ENCODE assay signal across 8 cellular contexts in the genomic region with DNA sequence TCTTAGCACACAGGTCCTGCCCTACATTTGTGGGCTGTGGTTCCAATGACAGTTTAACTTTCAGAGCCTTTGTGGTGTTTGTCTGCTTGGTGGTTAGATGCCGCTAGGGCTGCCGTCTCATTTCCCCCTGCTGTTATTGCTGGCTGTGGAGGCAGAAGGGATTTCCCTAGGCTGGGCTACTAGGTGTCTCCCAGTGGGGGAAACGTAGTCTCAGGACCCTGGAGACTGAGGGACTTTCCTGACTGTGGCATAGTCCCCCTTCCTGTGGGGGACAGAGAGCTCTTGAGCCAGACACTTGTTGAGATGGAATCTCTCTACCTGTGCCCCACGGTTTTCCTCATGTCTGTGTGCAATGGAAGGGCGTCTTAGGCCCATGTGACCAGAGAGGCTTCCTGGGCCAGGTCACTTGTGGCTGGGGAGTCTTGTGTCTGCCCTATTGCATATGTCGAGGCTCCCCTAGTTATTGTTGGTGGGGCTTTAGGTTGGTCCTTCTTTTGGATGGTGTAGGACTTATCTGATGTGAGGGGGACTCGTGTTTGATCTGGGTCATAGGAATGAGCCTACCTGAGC.
DNase-seq lines count a peak whose midpoint lies in the region; ATAC-seq and TF ChIP-seq lines count a peak whose summit lies in the region.

No MANE protein-coding gene starts in this region.

- WGBS in adrenal gland, 4 donors = 77 to 85% (median 80%) methylated on average over 4 to 7 of the region's 7 CpGs

- in situ Hi-C loops in GM13976 (cut with MboI; ENCODE audit: low sequenced_read_pairs, unreplicated experiment) = no loop called here

- peaks cover 2% of the 10 kb centered on the region; the same call in 1 of the 2 replicates for H3K27me3 Mint-ChIP-seq in HFFc6 (ENCODE audit: insufficient read depth)

- TF ChIP-seq POLR2A in adrenal gland (IDR thresholded peaks at IDR 0.05) = no peak

- H3K27me3 ChIP-seq in MG63 (no peaks in the 10 kb centered on the region), adrenal gland (no peaks in the 10 kb centered on the region)

- H3K4me3 Mint-ChIP-seq in HFFc6 = no peak overlapping the region

- TF ChIP-seq CTCF in GM13976 (IDR thresholded peaks at IDR 0.05; ENCODE audit: borderline replicate concordance, control extremely low read depth, extremely low read depth, insufficient read depth, missing control alignments) (no peak), HFFc6 (IDR thresholded peaks at IDR 0.05) (no peak), adrenal gland (IDR thresholded peaks at IDR 0.05) (no peak)

- H3K4me1 ChIP-seq in adrenal gland (replicated peaks in 1 of 2) = peaks cover 0 to 14% of the 10 kb centered on the region in 2 donors

- H3K36me3 Mint-ChIP-seq in HFFc6 (ENCODE audit: low read depth) = peaks cover 7% of the 10 kb centered on the region
- peaks cover 0 to 5% of the 10 kb centered on the region in 2 donors for H3K36me3 Mint-ChIP-seq in activated naive CD4-positive, alpha-beta T cell treated with anti-CD3 and anti-CD28 coated beads, Interleukin-2, amount 50 U/mL, for 72 hours

- no peaks in the 10 kb centered on the region for H3K9me3 ChIP-seq in MG63
- H3K9me3 ChIP-seq in adrenal gland (replicated peaks in 1 of 3) = no peaks in the 10 kb centered on the region

- peak; percentile 98 to 99 for ATAC-seq in activated naive CD4-positive, alpha-beta T cell treated with anti-CD3 and anti-CD28 coated beads, Interleukin-2, amount 50 U/mL, for 72 hours

- DNase-seq in GM13976 (ENCODE audit: low spot score) = peak; percentile 70
- DNase-seq in HFFc6 = no peak
- peak; percentile 82 for DNase-seq in NOMO-1 treated with DMSO at 0.1 percent for 48 hours (lab: John Stamatoyannopoulos, UW; ENCODE audit: unreplicated experiment)
- peak; percentile 56 to 83 for DNase-seq in activated naive CD4-positive, alpha-beta T cell treated with anti-CD3 and anti-CD28 coated beads, Interleukin-2, amount 50 U/mL, for 72 hours (ENCODE audit: low spot score in 2 of 2)
- peak; percentile 17 for DNase-seq in stimulated activated CD4-positive, alpha-beta T cell treated with anti-CD3 and anti-CD28 coated beads, Interleukin-4, amount 100 ng/mL, for 1 hour
- DNase-seq in MG63 = no peak
- DNase-seq in NCI-H2171 (lab: John Stamatoyannopoulos, UW) = no peak
- DNase-seq in adrenal gland = no peak

- peaks cover 45% of the 10 kb centered on the region for H3K4me1 Mint-ChIP-seq in HFFc6 (ENCODE audit: low read depth)

- 0 out of 2 replicates have a peak overlapping the region, but pooled peaks have one; percentile 24 for H3K27ac Mint-ChIP-seq in HFFc6
- peak overlapping the region; percentile 4 to 22 for H3K27ac Mint-ChIP-seq in activated naive CD4-positive, alpha-beta T cell treated with anti-CD3 and anti-CD28 coated beads, Interleukin-2, amount 50 U/mL, for 72 hours

- H3K4me3 ChIP-seq in MG63 (no peak overlapping the region), adrenal gland (no peak overlapping the region)

- H3K9me3 Mint-ChIP-seq in HFFc6 = no peaks in the 10 kb centered on the region
- H3K9me3 Mint-ChIP-seq in activated naive CD4-positive, alpha-beta T cell treated with anti-CD3 and anti-CD28 coated beads, Interleukin-2, amount 50 U/mL, for 72 hours = no peaks in the 10 kb centered on the region

- H3K36me3 ChIP-seq in MG63 (no peaks in the 10 kb centered on the region), adrenal gland (replicated peaks in 1 of 2) (no peaks in the 10 kb centered on the region)

- H3K27ac ChIP-seq in adrenal gland = no peak overlapping the region

- intact Hi-C loops in adrenal gland (cut with DNase I) = no loop called here

Comparison
In these comparisons a context has a peak if more than half of its experiments do, and no peak if none do; other contexts are left out.
1. DNase-seq: peak in GM13976 (single experiment), NOMO-1 treated with DMSO at 0.1 percent for 48 hours (single experiment), activated naive CD4-positive, alpha-beta T cell treated with anti-CD3 and anti-CD28 coated beads, Interleukin-2, amount 50 U/mL, for 72 hours (2 of 2) and stimulated activated CD4-positive, alpha-beta T cell treated with anti-CD3 and anti-CD28 coated beads, Interleukin-4, amount 100 ng/mL, for 1 hour (single experiment); none in HFFc6 (single experiment), MG63 (single experiment), NCI-H2171 (single experiment) and adrenal gland (0 of 7).